Comparison of ENCODE assay signal across 21 cellular contexts in genomic region chr6:24879351-24879750, GRCh38. TPM values are rescaled to one million over a fixed set of nuclear protein-coding genes. Genes with fewer than 3 reads are reported as not detected.
DNase-seq lines count a peak whose midpoint lies in the region; ATAC-seq and TF ChIP-seq lines count a peak whose summit lies in the region.
"Had no signal": no experiment of that assay in that cellular context is flagged by ENCODE, and none has a peak within 500 bp of the region (broad histone marks: within the 10 kb centered on the region; RNA-seq: fewer than 3 reads in every experiment).

No MANE protein-coding gene starts in this region.

- H3K27me3 Mint-ChIP-seq in activated T-helper 17 cell treated with anti-CD3 and anti-CD28 coated beads, Interleukin-2, amount 50 U/mL, for 72 hours = no peaks in the 10 kb centered on the region

- CTCF ChIA-PET in BJ (lab: Yijun Ruan, JAX) = interaction anchor here (0.7 to 2.1 kb wide), 6 partner anchors 23 to 191 kb away, joined by 3 to 9 read pairs (median 4); no protein-coding TSS in a partner anchor

- H2BK15ac ChIP-seq in mesendoderm (replicated peaks; ENCODE audit: low read depth) = no peak overlapping the region

- no CpG with 5 or more reads among the region's 3 CpGs for WGBS in mesendoderm (ENCODE audit: extremely low coverage, insufficient coverage, low lambda C conversion rate)

- peak overlapping the region; percentile 21 for H2BK120ac ChIP-seq in mesendoderm (ENCODE audit: low read depth, low read length)

- no peak overlapping the region for H3K23ac ChIP-seq in mesendoderm (ENCODE audit: low read length)

- peak overlapping the region; percentile 92 for H3K27ac Mint-ChIP-seq in activated T-helper 17 cell treated with anti-CD3 and anti-CD28 coated beads, Interleukin-2, amount 50 U/mL, for 72 hours
- H3K27ac Mint-ChIP-seq: mesothelial cell of epicardium had no signal

- H3K4me1 Mint-ChIP-seq in activated T-helper 17 cell treated with anti-CD3 and anti-CD28 coated beads, Interleukin-2, amount 50 U/mL, for 72 hours = peaks cover 50% of the 10 kb centered on the region

- TF ChIP-seq CTCF in BJ (IDR thresholded peaks at IDR 0.05; ENCODE audit: insufficient read depth, low read depth, low read length) = no peak

- intact Hi-C loops in left colon (cut with DNase I, micrococcal nuclease) = no loop called here

- peak overlapping the region; percentile 28 for H3K18ac ChIP-seq in mesendoderm (ENCODE audit: low read length)

- H2BK5ac ChIP-seq in mesendoderm (ENCODE audit: low read length) = no peak overlapping the region

- H3K27ac ChIP-seq in mesendoderm (ENCODE audit: low read depth, low read length) = no peak overlapping the region
- H3K27ac ChIP-seq: BLaER1, KMS-11 had no signal

- no peak for ATAC-seq in activated T-helper 17 cell treated with anti-CD3 and anti-CD28 coated beads, Interleukin-2, amount 50 U/mL, for 72 hours (replicated peaks)
- no peak for ATAC-seq in HG03378 (IDR thresholded peaks at IDR 0.05; ENCODE audit: unreplicated experiment)
- no peak for ATAC-seq in left colon
- no peak for ATAC-seq in GM21717 (IDR thresholded peaks at IDR 0.05; ENCODE audit: unreplicated experiment)
- ATAC-seq: activated T-cell treated with anti-CD3 and anti-CD28 coated beads, Interleukin-2, amount 50 U/mL, for 4 hours; right cardiac atrium had no signal

- H3K4me3 Mint-ChIP-seq in activated T-helper 17 cell treated with anti-CD3 and anti-CD28 coated beads, Interleukin-2, amount 50 U/mL, for 72 hours = peak overlapping the region; percentile 34
- H3K4me3 Mint-ChIP-seq: activated T-cell treated with anti-CD3 and anti-CD28 coated beads, Interleukin-2, amount 50 U/mL, for 4 hours; mesothelial cell of epicardium had no signal

- H3K9me3 Mint-ChIP-seq in activated T-helper 17 cell treated with anti-CD3 and anti-CD28 coated beads, Interleukin-2, amount 50 U/mL, for 72 hours = peaks cover 3% of the 10 kb centered on the region

- no peak overlapping the region for H3K4ac ChIP-seq in mesendoderm (ENCODE audit: low read depth, low read length)

- H4K5ac ChIP-seq in mesendoderm (ENCODE audit: low read length) = no peak overlapping the region

- no peak overlapping the region for H3K4me2 ChIP-seq in mesendoderm (ENCODE audit: low read length)
- H3K4me2 ChIP-seq: BLaER1, KMS-11 had no signal

- no peak overlapping the region for H3K4me3 ChIP-seq in BJ (ENCODE audit: low read depth, low read length)
- H3K4me3 ChIP-seq in mesendoderm (ENCODE audit: low read length) = no peak overlapping the region
- H3K4me3 ChIP-seq: BLaER1 had no signal

- H3K79me1 ChIP-seq in mesendoderm (ENCODE audit: low read length) = no peaks in the 10 kb centered on the region

- H3K56ac ChIP-seq in mesendoderm (ENCODE audit: low read length) = no peak overlapping the region

- H3K36me3 ChIP-seq in BJ (ENCODE audit: control insufficient read depth, insufficient read depth, low read length) (peaks cover 5% of the 10 kb centered on the region; the same call in 1 of the 2 replicates), mesendoderm (ENCODE audit: control insufficient read depth, insufficient read depth, low read length) (no peaks in the 10 kb centered on the region)

- H2AK5ac ChIP-seq in mesendoderm (ENCODE audit: low read length) = no peak overlapping the region

- no peaks in the 10 kb centered on the region for H3K27me3 ChIP-seq in BJ (ENCODE audit: control insufficient read depth, insufficient read depth, low read length)
- no peaks in the 10 kb centered on the region for H3K27me3 ChIP-seq in mesendoderm (ENCODE audit: insufficient read depth, low read length, poor library complexity)
- H3K27me3 ChIP-seq: BLaER1 had no signal

- H3K36me3 Mint-ChIP-seq in activated T-helper 17 cell treated with anti-CD3 and anti-CD28 coated beads, Interleukin-2, amount 50 U/mL, for 72 hours (ENCODE audit: low read depth) = peaks cover 84% of the 10 kb centered on the region
- H3K36me3 Mint-ChIP-seq: mesothelial cell of epicardium had no signal

- no peak overlapping the region for H4K8ac ChIP-seq in mesendoderm (ENCODE audit: low read depth, low read length)

- POLR2A ChIA-PET in BJ (lab: Charles Lee) = interaction anchor here (1.0 kb wide), 1 partner anchor 19 kb away, joined by 9 read pairs; no protein-coding TSS in a partner anchor

- no peaks in the 10 kb centered on the region for H3K4me1 ChIP-seq in mesendoderm (ENCODE audit: control insufficient read depth, low read depth, low read length)

- H3K79me2 ChIP-seq in mesendoderm (ENCODE audit: control insufficient read depth, insufficient read depth, low read length) = no peaks in the 10 kb centered on the region

- H3K9ac ChIP-seq in mesendoderm (ENCODE audit: low read length) = no peak overlapping the region
- H3K9ac ChIP-seq: BLaER1, KMS-11 had no signal

- peak; percentile 89 for DNase-seq in BJ (ENCODE audit: low read depth)
- DNase-seq in EL = peak; percentile 75
- DNase-seq in mesendoderm = peak; percentile 28
- no peak for DNase-seq in left colon
- DNase-seq: activated CD4-positive, alpha-beta T cell treated with anti-CD3 and anti-CD28 coated beads for 48 hours; activated T-cell treated with anti-CD3 and anti-CD28 coated beads, Interleukin-2, amount 50 U/mL, for 4 hours; central memory CD4-positive, alpha-beta T cell; effector CD8-positive, alpha-beta T cell; NCI-H1092; NCI-H2081 treated with DMSO at 0.1 percent for 48 hours; NCI-H526; nucleus accumbens; right cardiac atrium; substantia nigra had no signal

RNA-seq across cellular contexts. Expression of gene RIPOR2, which starts 56.4 kb away (rescaled TPM):
- polyA plus RNA-seq in BJ (2011; rRNA removed) = 36.3 and 52.6 TPM in 2 replicates
- 60.8 and 64.8 TPM in 2 replicates for polyA minus RNA-seq in BJ (2011; rRNA and poly(A)+ RNA removed)
- total RNA-seq in activated T-helper 17 cell treated with anti-CD3 and anti-CD28 coated beads, Interleukin-2, amount 50 U/mL, for 72 hours = 100 to 1,000 TPM in 1 of 2 donors, 10 to 100 TPM in 1; 47.5 to 113 TPM
- 2.4 TPM for polyA plus RNA-seq in mesendoderm (2013, experiment 1 of 2)
- polyA plus RNA-seq in mesendoderm (2013, experiment 2 of 2) = 2.5 TPM
- total RNA-seq in left colon = 1 to 10 TPM; 1.7 to 2.8 TPM
- total RNA-seq: H4 had no signal

Comparison
In these comparisons a context has a peak if more than half of its experiments do, and no peak if none do; other contexts are left out.
1. DNase-seq: peak in BJ (single experiment), EL (single experiment) and mesendoderm (single experiment); none in left colon (0 of 2).
2. RNA of gene RIPOR2, which starts 56.4 kb away (total RNA-seq): 47.5 to 113 TPM in activated T-helper 17 cell treated with anti-CD3 and anti-CD28 coated beads, Interleukin-2, amount 50 U/mL, for 72 hours; 1.7 to 2.8 TPM in left colon; every median in the first group is over 10 times any median in the second.